ENCODE assay signal across 1 cellular context in the genomic region with DNA sequence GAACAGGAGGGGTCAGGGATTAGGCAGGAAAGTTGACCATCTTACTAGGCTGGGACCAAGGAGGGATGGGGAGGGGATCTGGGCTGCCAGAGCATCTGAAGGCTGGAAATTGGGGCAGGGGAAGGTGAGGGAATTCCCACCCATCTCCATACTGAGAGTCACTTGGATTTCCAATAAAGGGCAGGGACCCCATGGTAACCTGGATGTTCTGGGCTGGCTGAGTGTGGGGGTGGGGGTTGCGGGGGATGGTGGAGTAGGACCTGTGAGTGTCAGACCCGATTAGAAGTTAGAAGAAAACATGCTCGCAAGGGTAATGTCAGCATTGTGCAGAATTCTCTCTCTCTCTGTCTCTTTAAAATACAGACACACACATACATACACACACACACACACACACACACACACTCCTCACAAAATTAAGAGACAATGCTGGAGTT.
A peak's percentile ranks its signal among the peaks of the same experiment; 100 is the strongest.
TF ChIP-seq lines count a peak whose summit lies in the region.

No MANE protein-coding gene starts in this region.

TF ChIP-seq in K562, 482 proteins besides CTCF, POLR2A, EP300 and RAD21:
- TF ChIP-seq FIP1L1 (IDR thresholded peaks at IDR 0.05; ENCODE audit: low read depth, low read length, poor library complexity, severe bottlenecking) (no peak), RBM25 (IDR thresholded peaks at IDR 0.05; ENCODE audit: low read depth, low read length, severe bottlenecking) (no peak), FOXK2 (conservative IDR thresholded peaks at IDR 0.05 in 1 of 2, IDR thresholded peaks at IDR 0.05 in 1 of 2; ENCODE audit: low read depth in 2 of 2) (0 out of 4 replicates have a peak, but pooled peaks of 1 of the 2 experiments have one; percentile 16), NCOA2 (IDR thresholded peaks at IDR 0.05; ENCODE audit: partially characterized antibody in 2 of 2) (no peak), HIVEP1 (CRISPR knock-in tag; IDR thresholded peaks at IDR 0.05) (no peak), SREBF1 (IDR thresholded peaks at IDR 0.05; ENCODE audit: borderline replicate concordance, low read depth, low read length) (no peak), TOE1 (IDR thresholded peaks at IDR 0.05; ENCODE audit: borderline replicate concordance) (peak; percentile 68; the same call in 1 of the 2 replicates), TOE1 (CRISPR knock-in tag; IDR thresholded peaks at IDR 0.05; ENCODE audit: borderline replicate concordance, low read depth) (no peak), EHMT2 (IDR thresholded peaks at IDR 0.05) (no peak), ZBTB17 (CRISPR knock-in tag; IDR thresholded peaks at IDR 0.05) (peak; percentile 69; the same call in 1 of the 2 replicates), BHLHE40 (IDR thresholded peaks at IDR 0.05; ENCODE audit: low read length) (no peak), ZNF175 (CRISPR knock-in tag; IDR thresholded peaks at IDR 0.05; ENCODE audit: low read depth) (no peak), FOXM1 (IDR thresholded peaks at IDR 0.05; ENCODE audit: low read depth) (peak; percentile 36; the same call in 1 of the 2 replicates), FOXM1 (CRISPR knock-in tag; IDR thresholded peaks at IDR 0.05; ENCODE audit: low read depth) (no peak), EGR1 (conservative IDR thresholded peaks at IDR 0.05) (peak; percentile 69), RBBP5 (IDR thresholded peaks at IDR 0.05; ENCODE audit: borderline replicate concordance, insufficient read depth, low read length, poor library complexity, severe bottlenecking) (no peak)
- TF ChIP-seq, protein P1, sequence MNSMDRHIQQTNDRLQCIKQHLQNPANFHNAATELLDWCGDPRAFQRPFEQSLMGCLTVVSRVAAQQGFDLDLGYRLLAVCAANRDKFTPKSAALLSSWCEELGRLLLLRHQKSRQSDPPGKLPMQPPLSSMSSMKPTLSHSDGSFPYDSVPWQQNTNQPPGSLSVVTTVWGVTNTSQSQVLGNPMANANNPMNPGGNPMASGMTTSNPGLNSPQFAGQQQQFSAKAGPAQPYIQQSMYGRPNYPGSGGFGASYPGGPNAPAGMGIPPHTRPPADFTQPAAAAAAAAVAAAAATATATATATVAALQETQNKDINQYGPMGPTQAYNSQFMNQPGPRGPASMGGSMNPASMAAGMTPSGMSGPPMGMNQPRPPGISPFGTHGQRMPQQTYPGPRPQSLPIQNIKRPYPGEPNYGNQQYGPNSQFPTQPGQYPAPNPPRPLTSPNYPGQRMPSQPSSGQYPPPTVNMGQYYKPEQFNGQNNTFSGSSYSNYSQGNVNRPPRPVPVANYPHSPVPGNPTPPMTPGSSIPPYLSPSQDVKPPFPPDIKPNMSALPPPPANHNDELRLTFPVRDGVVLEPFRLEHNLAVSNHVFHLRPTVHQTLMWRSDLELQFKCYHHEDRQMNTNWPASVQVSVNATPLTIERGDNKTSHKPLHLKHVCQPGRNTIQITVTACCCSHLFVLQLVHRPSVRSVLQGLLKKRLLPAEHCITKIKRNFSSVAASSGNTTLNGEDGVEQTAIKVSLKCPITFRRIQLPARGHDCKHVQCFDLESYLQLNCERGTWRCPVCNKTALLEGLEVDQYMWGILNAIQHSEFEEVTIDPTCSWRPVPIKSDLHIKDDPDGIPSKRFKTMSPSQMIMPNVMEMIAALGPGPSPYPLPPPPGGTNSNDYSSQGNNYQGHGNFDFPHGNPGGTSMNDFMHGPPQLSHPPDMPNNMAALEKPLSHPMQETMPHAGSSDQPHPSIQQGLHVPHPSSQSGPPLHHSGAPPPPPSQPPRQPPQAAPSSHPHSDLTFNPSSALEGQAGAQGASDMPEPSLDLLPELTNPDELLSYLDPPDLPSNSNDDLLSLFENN (IDR thresholded peaks at IDR 0.05; ENCODE audit: low read depth in 2 of 2, low read length in 2 of 2): peak in 1 of 2 experiments; percentile 64; a peak in 1 of 4 replicates
- TF ChIP-seq, protein P2, sequence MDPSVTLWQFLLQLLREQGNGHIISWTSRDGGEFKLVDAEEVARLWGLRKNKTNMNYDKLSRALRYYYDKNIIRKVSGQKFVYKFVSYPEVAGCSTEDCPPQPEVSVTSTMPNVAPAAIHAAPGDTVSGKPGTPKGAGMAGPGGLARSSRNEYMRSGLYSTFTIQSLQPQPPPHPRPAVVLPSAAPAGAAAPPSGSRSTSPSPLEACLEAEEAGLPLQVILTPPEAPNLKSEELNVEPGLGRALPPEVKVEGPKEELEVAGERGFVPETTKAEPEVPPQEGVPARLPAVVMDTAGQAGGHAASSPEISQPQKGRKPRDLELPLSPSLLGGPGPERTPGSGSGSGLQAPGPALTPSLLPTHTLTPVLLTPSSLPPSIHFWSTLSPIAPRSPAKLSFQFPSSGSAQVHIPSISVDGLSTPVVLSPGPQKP (CRISPR knock-in tag; IDR thresholded peaks at IDR 0.05): no peak
- TF ChIP-seq, protein P3, sequence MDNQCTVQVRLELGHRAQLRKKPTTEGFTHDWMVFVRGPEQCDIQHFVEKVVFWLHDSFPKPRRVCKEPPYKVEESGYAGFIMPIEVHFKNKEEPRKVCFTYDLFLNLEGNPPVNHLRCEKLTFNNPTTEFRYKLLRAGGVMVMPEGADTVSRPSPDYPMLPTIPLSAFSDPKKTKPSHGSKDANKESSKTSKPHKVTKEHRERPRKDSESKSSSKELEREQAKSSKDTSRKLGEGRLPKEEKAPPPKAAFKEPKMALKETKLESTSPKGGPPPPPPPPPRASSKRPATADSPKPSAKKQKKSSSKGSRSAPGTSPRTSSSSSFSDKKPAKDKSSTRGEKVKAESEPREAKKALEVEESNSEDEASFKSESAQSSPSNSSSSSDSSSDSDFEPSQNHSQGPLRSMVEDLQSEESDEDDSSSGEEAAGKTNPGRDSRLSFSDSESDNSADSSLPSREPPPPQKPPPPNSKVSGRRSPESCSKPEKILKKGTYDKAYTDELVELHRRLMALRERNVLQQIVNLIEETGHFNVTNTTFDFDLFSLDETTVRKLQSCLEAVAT (IDR thresholded peaks at IDR 0.05): peak in 1 of 2 experiments; percentile 97; a peak in 2 of 4 replicates
- TF ChIP-seq, protein P4, sequence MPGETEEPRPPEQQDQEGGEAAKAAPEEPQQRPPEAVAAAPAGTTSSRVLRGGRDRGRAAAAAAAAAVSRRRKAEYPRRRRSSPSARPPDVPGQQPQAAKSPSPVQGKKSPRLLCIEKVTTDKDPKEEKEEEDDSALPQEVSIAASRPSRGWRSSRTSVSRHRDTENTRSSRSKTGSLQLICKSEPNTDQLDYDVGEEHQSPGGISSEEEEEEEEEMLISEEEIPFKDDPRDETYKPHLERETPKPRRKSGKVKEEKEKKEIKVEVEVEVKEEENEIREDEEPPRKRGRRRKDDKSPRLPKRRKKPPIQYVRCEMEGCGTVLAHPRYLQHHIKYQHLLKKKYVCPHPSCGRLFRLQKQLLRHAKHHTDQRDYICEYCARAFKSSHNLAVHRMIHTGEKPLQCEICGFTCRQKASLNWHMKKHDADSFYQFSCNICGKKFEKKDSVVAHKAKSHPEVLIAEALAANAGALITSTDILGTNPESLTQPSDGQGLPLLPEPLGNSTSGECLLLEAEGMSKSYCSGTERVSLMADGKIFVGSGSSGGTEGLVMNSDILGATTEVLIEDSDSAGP (CRISPR knock-in tag; IDR thresholded peaks at IDR 0.05): peak; percentile 86
- TF ChIP-seq, protein P5, sequence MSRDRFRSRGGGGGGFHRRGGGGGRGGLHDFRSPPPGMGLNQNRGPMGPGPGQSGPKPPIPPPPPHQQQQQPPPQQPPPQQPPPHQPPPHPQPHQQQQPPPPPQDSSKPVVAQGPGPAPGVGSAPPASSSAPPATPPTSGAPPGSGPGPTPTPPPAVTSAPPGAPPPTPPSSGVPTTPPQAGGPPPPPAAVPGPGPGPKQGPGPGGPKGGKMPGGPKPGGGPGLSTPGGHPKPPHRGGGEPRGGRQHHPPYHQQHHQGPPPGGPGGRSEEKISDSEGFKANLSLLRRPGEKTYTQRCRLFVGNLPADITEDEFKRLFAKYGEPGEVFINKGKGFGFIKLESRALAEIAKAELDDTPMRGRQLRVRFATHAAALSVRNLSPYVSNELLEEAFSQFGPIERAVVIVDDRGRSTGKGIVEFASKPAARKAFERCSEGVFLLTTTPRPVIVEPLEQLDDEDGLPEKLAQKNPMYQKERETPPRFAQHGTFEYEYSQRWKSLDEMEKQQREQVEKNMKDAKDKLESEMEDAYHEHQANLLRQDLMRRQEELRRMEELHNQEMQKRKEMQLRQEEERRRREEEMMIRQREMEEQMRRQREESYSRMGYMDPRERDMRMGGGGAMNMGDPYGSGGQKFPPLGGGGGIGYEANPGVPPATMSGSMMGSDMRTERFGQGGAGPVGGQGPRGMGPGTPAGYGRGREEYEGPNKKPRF (IDR thresholded peaks at IDR 0.05; ENCODE audit: low read depth, low read length): no peak
- TF ChIP-seq, protein P6, sequence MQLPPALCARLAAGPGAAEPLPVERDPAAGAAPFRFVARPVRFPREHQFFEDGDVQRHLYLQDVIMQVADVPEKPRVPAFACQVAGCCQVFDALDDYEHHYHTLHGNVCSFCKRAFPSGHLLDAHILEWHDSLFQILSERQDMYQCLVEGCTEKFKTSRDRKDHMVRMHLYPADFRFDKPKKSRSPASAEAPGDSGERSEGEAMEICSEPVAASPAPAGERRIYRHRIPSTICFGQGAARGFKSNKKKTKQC (CRISPR knock-in tag; IDR thresholded peaks at IDR 0.05): no peak
- TF ChIP-seq, protein P7, sequence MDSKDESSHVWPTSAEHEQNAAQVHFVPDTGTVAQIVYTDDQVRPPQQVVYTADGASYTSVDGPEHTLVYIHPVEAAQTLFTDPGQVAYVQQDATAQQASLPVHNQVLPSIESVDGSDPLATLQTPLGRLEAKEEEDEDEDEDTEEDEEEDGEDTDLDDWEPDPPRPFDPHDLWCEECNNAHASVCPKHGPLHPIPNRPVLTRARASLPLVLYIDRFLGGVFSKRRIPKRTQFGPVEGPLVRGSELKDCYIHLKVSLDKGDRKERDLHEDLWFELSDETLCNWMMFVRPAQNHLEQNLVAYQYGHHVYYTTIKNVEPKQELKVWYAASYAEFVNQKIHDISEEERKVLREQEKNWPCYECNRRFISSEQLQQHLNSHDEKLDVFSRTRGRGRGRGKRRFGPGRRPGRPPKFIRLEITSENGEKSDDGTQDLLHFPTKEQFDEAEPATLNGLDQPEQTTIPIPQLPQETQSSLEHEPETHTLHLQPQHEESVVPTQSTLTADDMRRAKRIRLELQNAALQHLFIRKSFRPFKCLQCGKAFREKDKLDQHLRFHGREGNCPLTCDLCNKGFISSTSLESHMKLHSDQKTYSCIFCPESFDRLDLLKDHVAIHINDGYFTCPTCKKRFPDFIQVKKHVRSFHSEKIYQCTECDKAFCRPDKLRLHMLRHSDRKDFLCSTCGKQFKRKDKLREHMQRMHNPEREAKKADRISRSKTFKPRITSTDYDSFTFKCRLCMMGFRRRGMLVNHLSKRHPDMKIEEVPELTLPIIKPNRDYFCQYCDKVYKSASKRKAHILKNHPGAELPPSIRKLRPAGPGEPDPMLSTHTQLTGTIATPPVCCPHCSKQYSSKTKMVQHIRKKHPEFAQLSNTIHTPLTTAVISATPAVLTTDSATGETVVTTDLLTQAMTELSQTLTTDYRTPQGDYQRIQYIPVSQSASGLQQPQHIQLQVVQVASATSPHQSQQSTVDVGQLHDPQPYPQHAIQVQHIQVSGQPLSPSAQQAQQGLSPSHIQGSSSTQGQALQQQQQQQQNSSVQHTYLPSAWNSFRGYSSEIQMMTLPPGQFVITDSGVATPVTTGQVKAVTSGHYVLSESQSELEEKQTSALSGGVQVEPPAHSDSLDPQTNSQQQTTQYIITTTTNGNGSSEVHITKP (IDR thresholded peaks at IDR 0.05; ENCODE audit: partially characterized antibody): no peak
- TF ChIP-seq, protein P8, sequence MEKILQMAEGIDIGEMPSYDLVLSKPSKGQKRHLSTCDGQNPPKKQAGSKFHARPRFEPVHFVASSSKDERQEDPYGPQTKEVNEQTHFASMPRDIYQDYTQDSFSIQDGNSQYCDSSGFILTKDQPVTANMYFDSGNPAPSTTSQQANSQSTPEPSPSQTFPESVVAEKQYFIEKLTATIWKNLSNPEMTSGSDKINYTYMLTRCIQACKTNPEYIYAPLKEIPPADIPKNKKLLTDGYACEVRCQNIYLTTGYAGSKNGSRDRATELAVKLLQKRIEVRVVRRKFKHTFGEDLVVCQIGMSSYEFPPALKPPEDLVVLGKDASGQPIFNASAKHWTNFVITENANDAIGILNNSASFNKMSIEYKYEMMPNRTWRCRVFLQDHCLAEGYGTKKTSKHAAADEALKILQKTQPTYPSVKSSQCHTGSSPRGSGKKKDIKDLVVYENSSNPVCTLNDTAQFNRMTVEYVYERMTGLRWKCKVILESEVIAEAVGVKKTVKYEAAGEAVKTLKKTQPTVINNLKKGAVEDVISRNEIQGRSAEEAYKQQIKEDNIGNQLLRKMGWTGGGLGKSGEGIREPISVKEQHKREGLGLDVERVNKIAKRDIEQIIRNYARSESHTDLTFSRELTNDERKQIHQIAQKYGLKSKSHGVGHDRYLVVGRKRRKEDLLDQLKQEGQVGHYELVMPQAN (IDR thresholded peaks at IDR 0.05; ENCODE audit: borderline replicate concordance): no peak
